1 cellular context compared by ENCODE assay signal in the genomic region with DNA sequence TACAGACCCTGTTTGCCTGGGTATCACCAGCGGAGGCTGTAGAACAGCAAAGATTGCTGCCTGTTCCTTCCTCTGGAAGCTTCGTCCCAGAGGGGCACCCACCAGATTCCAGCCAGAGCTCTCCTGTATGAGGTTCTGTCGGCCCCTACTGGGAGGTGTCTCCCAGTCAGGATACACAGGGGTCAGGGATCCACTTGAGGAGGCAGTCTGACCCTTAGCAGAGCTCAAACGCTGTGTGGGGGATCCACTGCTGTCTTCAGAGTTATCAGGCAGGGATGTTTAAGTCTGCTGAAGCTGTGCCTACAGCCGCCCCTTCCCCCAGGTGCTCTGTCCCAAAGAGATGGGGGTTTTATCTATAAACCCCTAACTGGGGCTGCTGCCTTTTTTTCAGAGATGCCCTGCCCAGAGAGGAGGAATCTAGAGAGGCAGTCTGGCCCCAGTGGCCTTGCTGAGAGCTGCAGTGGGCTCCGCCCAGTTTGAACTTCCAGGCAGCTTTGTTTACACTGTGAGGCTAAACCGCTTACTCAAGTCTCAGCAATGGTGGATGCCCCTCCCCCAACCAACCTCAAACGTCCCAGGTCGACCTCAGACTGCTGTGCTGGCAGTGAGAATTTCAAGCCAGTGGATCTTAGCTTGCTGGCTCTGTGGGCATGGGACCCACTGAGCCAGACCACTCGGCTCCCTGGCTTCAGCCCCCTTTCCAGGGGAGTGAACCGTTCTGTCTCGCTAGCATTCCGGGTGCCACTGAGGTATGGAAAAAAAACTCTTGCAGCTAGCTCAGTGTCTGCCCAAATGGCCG.
TF ChIP-seq lines count a peak whose summit lies in the region.
"Not testable (repeated sequence)": the region's sequence is repeated elsewhere in the genome, so short reads cannot be mapped to it uniquely, and the experiment has no call there.

No MANE protein-coding gene starts in this region.

TF ChIP-seq in HepG2, 621 proteins besides CTCF, POLR2A, EP300 and RAD21 (continued from another document and continues in another):
- TF ChIP-seq ZNF292 (CRISPR knock-in tag; IDR thresholded peaks at IDR 0.05; ENCODE audit: borderline replicate concordance, low read depth) (peak; percentile 86), MAFF (IDR thresholded peaks at IDR 0.05; ENCODE audit: low read depth, low read length) (0 out of 2 replicates have a peak, but pooled peaks have one; percentile 3), KDM6A (CRISPR knock-in tag; IDR thresholded peaks at IDR 0.05; ENCODE audit: low read depth) (0 out of 2 replicates have a peak, but pooled peaks have one; percentile 52), NCOR1 (IDR thresholded peaks at IDR 0.05; ENCODE audit: borderline replicate concordance, low read length) (peak; percentile 21; the same call in 1 of the 2 replicates), GATAD2A (CRISPR knock-in tag; IDR thresholded peaks at IDR 0.05) (peak; percentile 90), MXD4 (CRISPR knock-in tag; IDR thresholded peaks at IDR 0.05) (0 out of 2 replicates have a peak, but pooled peaks have one; percentile 45), HMG20B (CRISPR knock-in tag; conservative IDR thresholded peaks at IDR 0.05) (peak; percentile 57; the same call in 1 of the 2 replicates), DPF2 (CRISPR knock-in tag; IDR thresholded peaks at IDR 0.05; ENCODE audit: borderline replicate concordance, low read depth) (peak; percentile 47), KMT2B (CRISPR knock-in tag; IDR thresholded peaks at IDR 0.05) (peak; percentile 42; the same call in 1 of the 2 replicates), ZMYM4 (CRISPR knock-in tag; IDR thresholded peaks at IDR 0.05) (peak; percentile 88), ZFY (CRISPR knock-in tag; IDR thresholded peaks at IDR 0.05) (peak; percentile 38; the same call in 1 of the 2 replicates), FOXP1 (CRISPR knock-in tag; IDR thresholded peaks at IDR 0.05) (peak; percentile 42; the same call in 1 of the 2 replicates), ZFP90 (CRISPR knock-in tag; IDR thresholded peaks at IDR 0.05; ENCODE audit: borderline replicate concordance) (peak; percentile 69; the same call in 1 of the 2 replicates), PPARG (CRISPR knock-in tag; conservative IDR thresholded peaks at IDR 0.05) (0 out of 2 replicates have a peak, but pooled peaks have one; percentile 38), SMAD3 (CRISPR knock-in tag; IDR thresholded peaks at IDR 0.05) (peak; percentile 58; the same call in 1 of the 2 replicates), TARDBP (CRISPR knock-in tag; IDR thresholded peaks at IDR 0.05) (peak; percentile 71), ZNF264 (CRISPR knock-in tag; IDR thresholded peaks at IDR 0.05) (peak; percentile 82)
- TF ChIP-seq, protein P1, sequence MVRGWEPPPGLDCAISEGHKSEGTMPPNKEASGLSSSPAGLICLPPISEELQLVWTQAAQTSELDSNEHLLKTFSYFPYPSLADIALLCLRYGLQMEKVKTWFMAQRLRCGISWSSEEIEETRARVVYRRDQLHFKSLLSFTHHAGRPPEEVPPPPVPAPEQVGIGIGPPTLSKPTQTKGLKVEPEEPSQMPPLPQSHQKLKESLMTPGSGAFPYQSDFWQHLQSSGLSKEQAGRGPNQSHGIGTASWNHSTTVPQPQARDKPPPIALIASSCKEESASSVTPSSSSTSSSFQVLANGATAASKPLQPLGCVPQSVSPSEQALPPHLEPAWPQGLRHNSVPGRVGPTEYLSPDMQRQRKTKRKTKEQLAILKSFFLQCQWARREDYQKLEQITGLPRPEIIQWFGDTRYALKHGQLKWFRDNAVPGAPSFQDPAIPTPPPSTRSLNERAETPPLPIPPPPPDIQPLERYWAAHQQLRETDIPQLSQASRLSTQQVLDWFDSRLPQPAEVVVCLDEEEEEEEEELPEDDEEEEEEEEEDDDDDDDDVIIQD (CRISPR knock-in tag; IDR thresholded peaks at IDR 0.05; ENCODE audit: low read depth): peak; percentile 91
- TF ChIP-seq, protein P2, sequence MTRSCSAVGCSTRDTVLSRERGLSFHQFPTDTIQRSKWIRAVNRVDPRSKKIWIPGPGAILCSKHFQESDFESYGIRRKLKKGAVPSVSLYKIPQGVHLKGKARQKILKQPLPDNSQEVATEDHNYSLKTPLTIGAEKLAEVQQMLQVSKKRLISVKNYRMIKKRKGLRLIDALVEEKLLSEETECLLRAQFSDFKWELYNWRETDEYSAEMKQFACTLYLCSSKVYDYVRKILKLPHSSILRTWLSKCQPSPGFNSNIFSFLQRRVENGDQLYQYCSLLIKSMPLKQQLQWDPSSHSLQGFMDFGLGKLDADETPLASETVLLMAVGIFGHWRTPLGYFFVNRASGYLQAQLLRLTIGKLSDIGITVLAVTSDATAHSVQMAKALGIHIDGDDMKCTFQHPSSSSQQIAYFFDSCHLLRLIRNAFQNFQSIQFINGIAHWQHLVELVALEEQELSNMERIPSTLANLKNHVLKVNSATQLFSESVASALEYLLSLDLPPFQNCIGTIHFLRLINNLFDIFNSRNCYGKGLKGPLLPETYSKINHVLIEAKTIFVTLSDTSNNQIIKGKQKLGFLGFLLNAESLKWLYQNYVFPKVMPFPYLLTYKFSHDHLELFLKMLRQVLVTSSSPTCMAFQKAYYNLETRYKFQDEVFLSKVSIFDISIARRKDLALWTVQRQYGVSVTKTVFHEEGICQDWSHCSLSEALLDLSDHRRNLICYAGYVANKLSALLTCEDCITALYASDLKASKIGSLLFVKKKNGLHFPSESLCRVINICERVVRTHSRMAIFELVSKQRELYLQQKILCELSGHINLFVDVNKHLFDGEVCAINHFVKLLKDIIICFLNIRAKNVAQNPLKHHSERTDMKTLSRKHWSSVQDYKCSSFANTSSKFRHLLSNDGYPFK (CRISPR knock-in tag; IDR thresholded peaks at IDR 0.05; ENCODE audit: borderline replicate concordance): peak; percentile 52; the same call in 1 of the 2 replicates
- TF ChIP-seq, protein P3, sequence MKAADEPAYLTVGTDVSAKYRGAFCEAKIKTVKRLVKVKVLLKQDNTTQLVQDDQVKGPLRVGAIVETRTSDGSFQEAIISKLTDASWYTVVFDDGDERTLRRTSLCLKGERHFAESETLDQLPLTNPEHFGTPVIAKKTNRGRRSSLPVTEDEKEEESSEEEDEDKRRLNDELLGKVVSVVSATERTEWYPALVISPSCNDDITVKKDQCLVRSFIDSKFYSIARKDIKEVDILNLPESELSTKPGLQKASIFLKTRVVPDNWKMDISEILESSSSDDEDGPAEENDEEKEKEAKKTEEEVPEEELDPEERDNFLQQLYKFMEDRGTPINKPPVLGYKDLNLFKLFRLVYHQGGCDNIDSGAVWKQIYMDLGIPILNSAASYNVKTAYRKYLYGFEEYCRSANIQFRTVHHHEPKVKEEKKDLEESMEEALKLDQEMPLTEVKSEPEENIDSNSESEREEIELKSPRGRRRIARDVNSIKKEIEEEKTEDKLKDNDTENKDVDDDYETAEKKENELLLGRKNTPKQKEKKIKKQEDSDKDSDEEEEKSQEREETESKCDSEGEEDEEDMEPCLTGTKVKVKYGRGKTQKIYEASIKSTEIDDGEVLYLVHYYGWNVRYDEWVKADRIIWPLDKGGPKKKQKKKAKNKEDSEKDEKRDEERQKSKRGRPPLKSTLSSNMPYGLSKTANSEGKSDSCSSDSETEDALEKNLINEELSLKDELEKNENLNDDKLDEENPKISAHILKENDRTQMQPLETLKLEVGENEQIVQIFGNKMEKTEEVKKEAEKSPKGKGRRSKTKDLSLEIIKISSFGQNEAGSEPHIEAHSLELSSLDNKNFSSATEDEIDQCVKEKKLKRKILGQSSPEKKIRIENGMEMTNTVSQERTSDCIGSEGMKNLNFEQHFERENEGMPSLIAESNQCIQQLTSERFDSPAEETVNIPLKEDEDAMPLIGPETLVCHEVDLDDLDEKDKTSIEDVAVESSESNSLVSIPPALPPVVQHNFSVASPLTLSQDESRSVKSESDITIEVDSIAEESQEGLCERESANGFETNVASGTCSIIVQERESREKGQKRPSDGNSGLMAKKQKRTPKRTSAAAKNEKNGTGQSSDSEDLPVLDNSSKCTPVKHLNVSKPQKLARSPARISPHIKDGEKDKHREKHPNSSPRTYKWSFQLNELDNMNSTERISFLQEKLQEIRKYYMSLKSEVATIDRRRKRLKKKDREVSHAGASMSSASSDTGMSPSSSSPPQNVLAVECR (CRISPR knock-in tag; IDR thresholded peaks at IDR 0.05; ENCODE audit: borderline replicate concordance): peak; percentile 42; the same call in 1 of the 2 replicates
- TF ChIP-seq, protein P4, sequence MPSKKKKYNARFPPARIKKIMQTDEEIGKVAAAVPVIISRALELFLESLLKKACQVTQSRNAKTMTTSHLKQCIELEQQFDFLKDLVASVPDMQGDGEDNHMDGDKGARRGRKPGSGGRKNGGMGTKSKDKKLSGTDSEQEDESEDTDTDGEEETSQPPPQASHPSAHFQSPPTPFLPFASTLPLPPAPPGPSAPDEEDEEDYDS (CRISPR knock-in tag; IDR thresholded peaks at IDR 0.05): 0 out of 2 replicates have a peak, but pooled peaks have one; percentile 23
- TF ChIP-seq FOXP1 (IDR thresholded peaks at IDR 0.05): not testable (repeated sequence)
- TF ChIP-seq, protein P5, sequence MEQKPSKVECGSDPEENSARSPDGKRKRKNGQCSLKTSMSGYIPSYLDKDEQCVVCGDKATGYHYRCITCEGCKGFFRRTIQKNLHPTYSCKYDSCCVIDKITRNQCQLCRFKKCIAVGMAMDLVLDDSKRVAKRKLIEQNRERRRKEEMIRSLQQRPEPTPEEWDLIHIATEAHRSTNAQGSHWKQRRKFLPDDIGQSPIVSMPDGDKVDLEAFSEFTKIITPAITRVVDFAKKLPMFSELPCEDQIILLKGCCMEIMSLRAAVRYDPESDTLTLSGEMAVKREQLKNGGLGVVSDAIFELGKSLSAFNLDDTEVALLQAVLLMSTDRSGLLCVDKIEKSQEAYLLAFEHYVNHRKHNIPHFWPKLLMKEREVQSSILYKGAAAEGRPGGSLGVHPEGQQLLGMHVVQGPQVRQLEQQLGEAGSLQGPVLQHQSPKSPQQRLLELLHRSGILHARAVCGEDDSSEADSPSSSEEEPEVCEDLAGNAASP (CRISPR knock-in tag; IDR thresholded peaks at IDR 0.05; ENCODE audit: borderline replicate concordance): peak; percentile 94; the same call in 1 of the 2 replicates
- TF ChIP-seq, protein P6, sequence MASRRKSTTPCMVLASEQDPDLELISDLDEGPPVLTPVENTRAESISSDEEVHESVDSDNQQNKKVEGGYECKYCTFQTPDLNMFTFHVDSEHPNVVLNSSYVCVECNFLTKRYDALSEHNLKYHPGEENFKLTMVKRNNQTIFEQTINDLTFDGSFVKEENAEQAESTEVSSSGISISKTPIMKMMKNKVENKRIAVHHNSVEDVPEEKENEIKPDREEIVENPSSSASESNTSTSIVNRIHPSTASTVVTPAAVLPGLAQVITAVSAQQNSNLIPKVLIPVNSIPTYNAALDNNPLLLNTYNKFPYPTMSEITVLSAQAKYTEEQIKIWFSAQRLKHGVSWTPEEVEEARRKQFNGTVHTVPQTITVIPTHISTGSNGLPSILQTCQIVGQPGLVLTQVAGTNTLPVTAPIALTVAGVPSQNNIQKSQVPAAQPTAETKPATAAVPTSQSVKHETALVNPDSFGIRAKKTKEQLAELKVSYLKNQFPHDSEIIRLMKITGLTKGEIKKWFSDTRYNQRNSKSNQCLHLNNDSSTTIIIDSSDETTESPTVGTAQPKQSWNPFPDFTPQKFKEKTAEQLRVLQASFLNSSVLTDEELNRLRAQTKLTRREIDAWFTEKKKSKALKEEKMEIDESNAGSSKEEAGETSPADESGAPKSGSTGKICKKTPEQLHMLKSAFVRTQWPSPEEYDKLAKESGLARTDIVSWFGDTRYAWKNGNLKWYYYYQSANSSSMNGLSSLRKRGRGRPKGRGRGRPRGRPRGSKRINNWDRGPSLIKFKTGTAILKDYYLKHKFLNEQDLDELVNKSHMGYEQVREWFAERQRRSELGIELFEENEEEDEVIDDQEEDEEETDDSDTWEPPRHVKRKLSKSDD (CRISPR knock-in tag; IDR thresholded peaks at IDR 0.05; ENCODE audit: low read depth): peak; percentile 51; the same call in 1 of the 2 replicates
- TF ChIP-seq, protein P7, sequence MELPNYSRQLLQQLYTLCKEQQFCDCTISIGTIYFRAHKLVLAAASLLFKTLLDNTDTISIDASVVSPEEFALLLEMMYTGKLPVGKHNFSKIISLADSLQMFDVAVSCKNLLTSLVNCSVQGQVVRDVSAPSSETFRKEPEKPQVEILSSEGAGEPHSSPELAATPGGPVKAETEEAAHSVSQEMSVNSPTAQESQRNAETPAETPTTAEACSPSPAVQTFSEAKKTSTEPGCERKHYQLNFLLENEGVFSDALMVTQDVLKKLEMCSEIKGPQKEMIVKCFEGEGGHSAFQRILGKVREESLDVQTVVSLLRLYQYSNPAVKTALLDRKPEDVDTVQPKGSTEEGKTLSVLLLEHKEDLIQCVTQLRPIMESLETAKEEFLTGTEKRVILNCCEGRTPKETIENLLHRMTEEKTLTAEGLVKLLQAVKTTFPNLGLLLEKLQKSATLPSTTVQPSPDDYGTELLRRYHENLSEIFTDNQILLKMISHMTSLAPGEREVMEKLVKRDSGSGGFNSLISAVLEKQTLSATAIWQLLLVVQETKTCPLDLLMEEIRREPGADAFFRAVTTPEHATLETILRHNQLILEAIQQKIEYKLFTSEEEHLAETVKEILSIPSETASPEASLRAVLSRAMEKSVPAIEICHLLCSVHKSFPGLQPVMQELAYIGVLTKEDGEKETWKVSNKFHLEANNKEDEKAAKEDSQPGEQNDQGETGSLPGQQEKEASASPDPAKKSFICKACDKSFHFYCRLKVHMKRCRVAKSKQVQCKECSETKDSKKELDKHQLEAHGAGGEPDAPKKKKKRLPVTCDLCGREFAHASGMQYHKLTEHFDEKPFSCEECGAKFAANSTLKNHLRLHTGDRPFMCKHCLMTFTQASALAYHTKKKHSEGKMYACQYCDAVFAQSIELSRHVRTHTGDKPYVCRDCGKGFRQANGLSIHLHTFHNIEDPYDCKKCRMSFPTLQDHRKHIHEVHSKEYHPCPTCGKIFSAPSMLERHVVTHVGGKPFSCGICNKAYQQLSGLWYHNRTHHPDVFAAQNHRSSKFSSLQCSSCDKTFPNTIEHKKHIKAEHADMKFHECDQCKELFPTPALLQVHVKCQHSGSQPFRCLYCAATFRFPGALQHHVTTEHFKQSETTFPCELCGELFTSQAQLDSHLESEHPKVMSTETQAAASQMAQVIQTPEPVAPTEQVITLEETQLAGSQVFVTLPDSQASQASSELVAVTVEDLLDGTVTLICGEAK (IDR thresholded peaks at IDR 0.05): not testable (repeated sequence)
- TF ChIP-seq, protein P7 (CRISPR knock-in tag; IDR thresholded peaks at IDR 0.05): peak; percentile 14; the same call in 1 of the 2 replicates
